Comparison of ENCODE assay signal across 18 cellular contexts in genomic region chr2:234999740-235000425, GRCh38. TPM values are rescaled to one million over a fixed set of nuclear protein-coding genes. Genes with fewer than 3 reads are reported as not detected.
A peak's percentile ranks its signal among the peaks of the same experiment; 100 is the strongest.
DNase-seq lines count a peak whose midpoint lies in the region; ATAC-seq and TF ChIP-seq lines count a peak whose summit lies in the region.
"Had no signal": no experiment of that assay in that cellular context is flagged by ENCODE, and none has a peak within 500 bp of the region (broad histone marks: within the 10 kb centered on the region; RNA-seq: fewer than 3 reads in every experiment).

No MANE protein-coding gene starts in this region.

- intact Hi-C loops in body of pancreas (cut with DNase I) = no loop called here

- H3K9me3 ChIP-seq in HEK293 (ENCODE audit: control insufficient read depth, insufficient read depth, low read depth, low read length) (no peaks in the 10 kb centered on the region), body of pancreas (no peaks in the 10 kb centered on the region), mesodermal cell (ENCODE audit: control insufficient read depth, low read length) (no peaks in the 10 kb centered on the region)
- H3K9me3 ChIP-seq: heart right ventricle had no signal

- 30 to 34% methylated on average over 10 to 11 of the region's 11 CpGs for WGBS in body of pancreas, 2 donors
- 82 to 84% methylated on average over 5 to 7 of the region's 11 CpGs for WGBS in mesodermal cell (ENCODE audit: insufficient coverage in 2 of 2), 2 experiments

- ATAC-seq in body of pancreas (peak; percentile 19), HG03159 (IDR thresholded peaks at IDR 0.05; ENCODE audit: unreplicated experiment) (no peak)
- ATAC-seq in stimulated activated effector memory CD8-positive, alpha-beta T cell treated with anti-CD3 and anti-CD28 coated beads, Interleukin-12 subunit alpha, Interleukin-12 subunit beta, amount 100 ng/mL, for 72 hours = peak; percentile 5
- no peak for ATAC-seq in stimulated activated naive CD8-positive, alpha-beta T cell treated with anti-CD3 and anti-CD28 coated beads, Interleukin-15, amount 100 ng/mL, for 72 hours
- ATAC-seq in activated naive CD8-positive, alpha-beta T cell treated with anti-CD3 and anti-CD28 coated beads, Interleukin-2, amount 50 U/mL, for 24 hours = no peak

- no peaks in the 10 kb centered on the region for H3K4me1 Mint-ChIP-seq in stimulated activated effector memory CD8-positive, alpha-beta T cell treated with anti-CD3 and anti-CD28 coated beads, Interleukin-12 subunit alpha, Interleukin-12 subunit beta, amount 100 ng/mL, for 72 hours
- no peaks in the 10 kb centered on the region for H3K4me1 Mint-ChIP-seq in stimulated activated naive CD8-positive, alpha-beta T cell treated with anti-CD3 and anti-CD28 coated beads, Interleukin-15, amount 100 ng/mL, for 72 hours
- no peaks in the 10 kb centered on the region for H3K4me1 Mint-ChIP-seq in activated naive CD8-positive, alpha-beta T cell treated with anti-CD3 and anti-CD28 coated beads, Interleukin-2, amount 50 U/mL, for 24 hours
- H3K4me1 Mint-ChIP-seq: activated naive CD4-positive, alpha-beta T cell treated with anti-CD3 and anti-CD28 coated beads, Interleukin-2, amount 10 ng/mL, durations not matched to agents 7 days and 5 days had no signal

- H3K27me3 ChIP-seq in body of pancreas = no peaks in the 10 kb centered on the region
- H3K27me3 ChIP-seq: heart right ventricle had no signal

- H3K27ac ChIP-seq in HEK293 (ENCODE audit: extremely low read depth, low read depth, low read length) = no peak overlapping the region
- H3K27ac ChIP-seq in body of pancreas = peak overlapping the region; percentile 75 to 92 (median 92)
- peak overlapping the region; percentile 87 for H3K27ac ChIP-seq in mesodermal cell (ENCODE audit: low read depth, low read length, severe bottlenecking)
- H3K27ac ChIP-seq: heart right ventricle had no signal

- H3K9me3 Mint-ChIP-seq in stimulated activated effector memory CD8-positive, alpha-beta T cell treated with anti-CD3 and anti-CD28 coated beads, Interleukin-12 subunit alpha, Interleukin-12 subunit beta, amount 100 ng/mL, for 72 hours = no peaks in the 10 kb centered on the region
- H3K9me3 Mint-ChIP-seq in stimulated activated naive CD8-positive, alpha-beta T cell treated with anti-CD3 and anti-CD28 coated beads, Interleukin-15, amount 100 ng/mL, for 72 hours = no peaks in the 10 kb centered on the region
- H3K9me3 Mint-ChIP-seq in activated naive CD8-positive, alpha-beta T cell treated with anti-CD3 and anti-CD28 coated beads, Interleukin-2, amount 50 U/mL, for 24 hours = no peaks in the 10 kb centered on the region
- H3K9me3 Mint-ChIP-seq: activated CD4-positive, alpha-beta memory T cell treated with anti-CD3 and anti-CD28 coated beads for 36 hours; activated naive CD4-positive, alpha-beta T cell treated with anti-CD3 and anti-CD28 coated beads, Interleukin-2, amount 10 ng/mL, durations not matched to agents 7 days and 5 days had no signal

- DNase-seq in body of pancreas (peak in 3 of 4 donors; percentile 66 to 76 (median 69)), NAMALWA (ENCODE audit: low spot score) (no peak)
- DNase-seq in stimulated activated effector memory CD8-positive, alpha-beta T cell treated with anti-CD3 and anti-CD28 coated beads, Interleukin-12 subunit alpha, Interleukin-12 subunit beta, amount 100 ng/mL, for 72 hours (ENCODE audit: low spot score in 2 of 2) = no peak
- no peak for DNase-seq in stimulated activated naive CD8-positive, alpha-beta T cell treated with anti-CD3 and anti-CD28 coated beads, Interleukin-15, amount 100 ng/mL, for 72 hours
- DNase-seq in activated naive CD8-positive, alpha-beta T cell treated with anti-CD3 and anti-CD28 coated beads, Interleukin-2, amount 50 U/mL, for 24 hours = no peak
- DNase-seq: activated CD4-positive, alpha-beta memory T cell treated with anti-CD3 and anti-CD28 coated beads for 36 hours; activated naive CD4-positive, alpha-beta T cell treated with anti-CD3 and anti-CD28 coated beads, Interleukin-2, amount 10 ng/mL, durations not matched to agents 7 days and 5 days; activated T-cell treated with anti-CD3 and anti-CD28 coated beads, Interleukin-2, amount 50 U/mL, for 1 hour; AML-193; aorta; COR-L47; heart right ventricle; NCI-H1417; NCI-H748 treated with DMSO at 0.1 percent for 48 hours; T-helper 2 cell had no signal

- CTCF ChIA-PET in HEK293 (lab: Yijun Ruan, JAX) = no interaction called here

- no peaks in the 10 kb centered on the region for H3K36me3 Mint-ChIP-seq in stimulated activated effector memory CD8-positive, alpha-beta T cell treated with anti-CD3 and anti-CD28 coated beads, Interleukin-12 subunit alpha, Interleukin-12 subunit beta, amount 100 ng/mL, for 72 hours
- H3K36me3 Mint-ChIP-seq in activated naive CD8-positive, alpha-beta T cell treated with anti-CD3 and anti-CD28 coated beads, Interleukin-2, amount 50 U/mL, for 24 hours (ENCODE audit: low read depth) = no peaks in the 10 kb centered on the region
- H3K36me3 Mint-ChIP-seq: activated CD4-positive, alpha-beta memory T cell treated with anti-CD3 and anti-CD28 coated beads for 36 hours; activated naive CD4-positive, alpha-beta T cell treated with anti-CD3 and anti-CD28 coated beads, Interleukin-2, amount 10 ng/mL, durations not matched to agents 7 days and 5 days had no signal

- TF ChIP-seq POLR2A in body of pancreas (IDR thresholded peaks at IDR 0.05) = no peak

- no peaks in the 10 kb centered on the region for H3K4me1 ChIP-seq in HEK293 (ENCODE audit: control insufficient read depth, insufficient read depth, low read length)
- peaks cover 97% of the 10 kb centered on the region for H3K4me1 ChIP-seq in body of pancreas
- H3K4me1 ChIP-seq in mesodermal cell (ENCODE audit: control insufficient read depth, insufficient read depth, low read length, poor library complexity, severe bottlenecking) = peaks cover 81% of the 10 kb centered on the region

- H3K4me3 Mint-ChIP-seq in stimulated activated effector memory CD8-positive, alpha-beta T cell treated with anti-CD3 and anti-CD28 coated beads, Interleukin-12 subunit alpha, Interleukin-12 subunit beta, amount 100 ng/mL, for 72 hours = no peak overlapping the region
- no peak overlapping the region for H3K4me3 Mint-ChIP-seq in stimulated activated naive CD8-positive, alpha-beta T cell treated with anti-CD3 and anti-CD28 coated beads, Interleukin-15, amount 100 ng/mL, for 72 hours
- no peak overlapping the region for H3K4me3 Mint-ChIP-seq in activated naive CD8-positive, alpha-beta T cell treated with anti-CD3 and anti-CD28 coated beads, Interleukin-2, amount 50 U/mL, for 24 hours
- H3K4me3 Mint-ChIP-seq: activated CD4-positive, alpha-beta memory T cell treated with anti-CD3 and anti-CD28 coated beads for 36 hours; activated naive CD4-positive, alpha-beta T cell treated with anti-CD3 and anti-CD28 coated beads, Interleukin-2, amount 10 ng/mL, durations not matched to agents 7 days and 5 days had no signal

- H3K4me3 ChIP-seq in HEK293 (ENCODE audit: low read depth, low read length) (no peak overlapping the region), body of pancreas (no peak overlapping the region), mesodermal cell (ENCODE audit: extremely low read depth, insufficient read depth, low read length, poor library complexity, severe bottlenecking) (no peak overlapping the region)
- H3K4me3 ChIP-seq: heart right ventricle had no signal

- POLR2A ChIA-PET in HEK293 (lab: Yijun Ruan, JAX) = no interaction called here

- H3K27me3 Mint-ChIP-seq in stimulated activated naive CD8-positive, alpha-beta T cell treated with anti-CD3 and anti-CD28 coated beads, Interleukin-15, amount 100 ng/mL, for 72 hours = no peaks in the 10 kb centered on the region
- no peaks in the 10 kb centered on the region for H3K27me3 Mint-ChIP-seq in activated naive CD8-positive, alpha-beta T cell treated with anti-CD3 and anti-CD28 coated beads, Interleukin-2, amount 50 U/mL, for 24 hours
- H3K27me3 Mint-ChIP-seq: activated naive CD4-positive, alpha-beta T cell treated with anti-CD3 and anti-CD28 coated beads, Interleukin-2, amount 10 ng/mL, durations not matched to agents 7 days and 5 days had no signal

- TF ChIP-seq CTCF in HEK293 (tag by site-specific recombination; IDR thresholded peaks at IDR 0.05) = no peak
- TF ChIP-seq CTCF in body of pancreas (IDR thresholded peaks at IDR 0.05) = no peak

- H3K36me3 ChIP-seq in HEK293 (ENCODE audit: control insufficient read depth in 2 of 2, insufficient read depth in 1 of 2, low read length in 2 of 2) (peaks cover 0 to 29% of the 10 kb centered on the region in 2 experiments; a peak in 1 of 3 replicates), body of pancreas (replicated peaks in 1 of 2; ENCODE audit: insufficient read depth in 1 of 2, low read depth in 2 of 2) (no peaks in the 10 kb centered on the region), mesodermal cell (ENCODE audit: control insufficient read depth, insufficient read depth, low read length) (peaks cover 85% of the 10 kb centered on the region)

- H3K27ac Mint-ChIP-seq in stimulated activated effector memory CD8-positive, alpha-beta T cell treated with anti-CD3 and anti-CD28 coated beads, Interleukin-12 subunit alpha, Interleukin-12 subunit beta, amount 100 ng/mL, for 72 hours = no peak overlapping the region
- no peak overlapping the region for H3K27ac Mint-ChIP-seq in stimulated activated naive CD8-positive, alpha-beta T cell treated with anti-CD3 and anti-CD28 coated beads, Interleukin-15, amount 100 ng/mL, for 72 hours
- no peak overlapping the region for H3K27ac Mint-ChIP-seq in activated naive CD8-positive, alpha-beta T cell treated with anti-CD3 and anti-CD28 coated beads, Interleukin-2, amount 50 U/mL, for 24 hours
- H3K27ac Mint-ChIP-seq: activated CD4-positive, alpha-beta memory T cell treated with anti-CD3 and anti-CD28 coated beads for 36 hours; activated naive CD4-positive, alpha-beta T cell treated with anti-CD3 and anti-CD28 coated beads, Interleukin-2, amount 10 ng/mL, durations not matched to agents 7 days and 5 days had no signal

RNA-seq across cellular contexts. Expression of gene SH3BP4, which starts 48.1 kb away (rescaled TPM):
- 10 to 100 TPM; 62.6 to 71.9 TPM for total RNA-seq in body of pancreas
- polyA plus RNA-seq in mesodermal cell (2013, experiment 1 of 2) = 48.9 TPM
- polyA plus RNA-seq in mesodermal cell (2013, experiment 2 of 2) = 52.4 TPM

Comparison
In these comparisons a context has a peak if more than half of its experiments do, and no peak if none do; other contexts are left out.
1. ATAC-seq: peak in body of pancreas (single experiment) and stimulated activated effector memory CD8-positive, alpha-beta T cell treated with anti-CD3 and anti-CD28 coated beads, Interleukin-12 subunit alpha, Interleukin-12 subunit beta, amount 100 ng/mL, for 72 hours (single experiment); none in HG03159 (single experiment), stimulated activated naive CD8-positive, alpha-beta T cell treated with anti-CD3 and anti-CD28 coated beads, Interleukin-15, amount 100 ng/mL, for 72 hours (single experiment) and activated naive CD8-positive, alpha-beta T cell treated with anti-CD3 and anti-CD28 coated beads, Interleukin-2, amount 50 U/mL, for 24 hours (single experiment).
2. DNase-seq: peak in body of pancreas (3 of 4); none in stimulated activated effector memory CD8-positive, alpha-beta T cell treated with anti-CD3 and anti-CD28 coated beads, Interleukin-12 subunit alpha, Interleukin-12 subunit beta, amount 100 ng/mL, for 72 hours (0 of 2), NAMALWA (single experiment), stimulated activated naive CD8-positive, alpha-beta T cell treated with anti-CD3 and anti-CD28 coated beads, Interleukin-15, amount 100 ng/mL, for 72 hours (0 of 2) and activated naive CD8-positive, alpha-beta T cell treated with anti-CD3 and anti-CD28 coated beads, Interleukin-2, amount 50 U/mL, for 24 hours (single experiment).